9 cellular contexts compared by ENCODE assay signal in genomic region chrX:30504309-30504708, GRCh38.
DNase-seq lines count a peak whose midpoint lies in the region; ATAC-seq, FAIRE-seq and TF ChIP-seq lines count a peak whose summit lies in the region.
"Had no signal": no experiment of that assay in that cellular context is flagged by ENCODE, and none has a peak within 500 bp of the region (broad histone marks: within the 10 kb centered on the region; RNA-seq: fewer than 3 reads in every experiment).

No MANE protein-coding gene starts in this region.

- BruUV-seq in Panc1 (replicated peaks; lab: Mats Ljungman, UMichigan) = no TSS peak

- H3K36me3 ChIP-seq in Panc1 (ENCODE audit: control insufficient read depth, insufficient read depth, low read length) (no peaks in the 10 kb centered on the region), brain microvascular endothelial cell (replicated peaks) (no peaks in the 10 kb centered on the region)

- no peak for ATAC-seq in Panc1
- ATAC-seq in HG02623 (IDR thresholded peaks at IDR 0.05; ENCODE audit: unreplicated experiment) = no peak
- ATAC-seq in GM19455 (IDR thresholded peaks at IDR 0.05; ENCODE audit: unreplicated experiment) = no peak

- FAIRE-seq in frontal cortex (lab: Jason Lieb, UNC) = peak; percentile 97

- POLR2A ChIA-PET in Panc1 (lab: Charles Lee) = no interaction called here

- H3K9me3 ChIP-seq in Panc1 (ENCODE audit: control insufficient read depth, insufficient read depth, low read depth, low read length) = no peaks in the 10 kb centered on the region

- H3K27me3 ChIP-seq in Panc1 (ENCODE audit: control insufficient read depth, insufficient read depth, low read length) = no peaks in the 10 kb centered on the region
- H3K27me3 ChIP-seq in brain microvascular endothelial cell (replicated peaks) = no peaks in the 10 kb centered on the region

- H3K4me3 ChIP-seq in Panc1 (ENCODE audit: low read depth in 2 of 2, low read length in 2 of 2) (no peak overlapping the region), brain microvascular endothelial cell (ENCODE audit: low read depth, low read length) (no peak overlapping the region)

- peak; percentile 14 for DNase-seq in AG08396 (ENCODE audit: low spot score)
- DNase-seq in GM20000 (ENCODE audit: low spot score) = peak; percentile 8
- DNase-seq in Panc1 (ENCODE audit: low read depth, low spot score) = no peak
- peak in 1 of 2 donors; percentile 2 for DNase-seq in frontal cortex (ENCODE audit: low spot score in 2 of 2)
- no peak for DNase-seq in effector CD8-positive, alpha-beta T cell (lab: John Stamatoyannopoulos, UW)
- DNase-seq in brain microvascular endothelial cell = no peak
- DNase-seq: activated naive CD8-positive, alpha-beta T cell treated with anti-CD3 and anti-CD28 coated beads, Interleukin-2, amount 10 ng/mL, durations not matched to agents 7 days and 5 days had no signal

- in situ Hi-C loops in Panc1 (cut with HindIII; ENCODE audit: low pct_unique_long_range_greater_than_20kb, low sequenced_read_pairs) = no loop called here
- in situ Hi-C loops in brain microvascular endothelial cell (cut with HindIII; ENCODE audit: low pct_ligation_motif_present, low sequenced_read_pairs) = no loop called here

- CTCF ChIA-PET in Panc1 (lab: Charles Lee) = no interaction called here

- intact Hi-C loops in Panc1 (cut with micrococcal nuclease; ENCODE audit: unreplicated experiment) = loop anchor here (2.0 kb wide), 1 partner anchor 230 kb away; no protein-coding TSS in a partner anchor

- TF ChIP-seq CTCF in GM20000 (IDR thresholded peaks at IDR 0.05; ENCODE audit: extremely low read depth, missing control alignments) = peak; percentile 12
- peak; percentile 45; the same call in 1 of the 2 replicates for TF ChIP-seq CTCF in Panc1 (IDR thresholded peaks at IDR 0.05)
- no peak for TF ChIP-seq CTCF in brain microvascular endothelial cell (IDR thresholded peaks at IDR 0.05; ENCODE audit: low read depth, low read length, missing control alignments)

- no peak overlapping the region for H3K27ac ChIP-seq in Panc1 (ENCODE audit: low read length)
- H3K27ac ChIP-seq in brain microvascular endothelial cell = no peak overlapping the region

- no peaks in the 10 kb centered on the region for H3K4me1 ChIP-seq in Panc1 (ENCODE audit: control insufficient read depth, insufficient read depth, low read length)

Comparison
In these comparisons a context has a peak if more than half of its experiments do, and no peak if none do; other contexts are left out.
1. DNase-seq: peak in AG08396 (single experiment) and GM20000 (single experiment); none in Panc1 (single experiment), effector CD8-positive, alpha-beta T cell (single experiment) and brain microvascular endothelial cell (single experiment).